In the genomic region with DNA sequence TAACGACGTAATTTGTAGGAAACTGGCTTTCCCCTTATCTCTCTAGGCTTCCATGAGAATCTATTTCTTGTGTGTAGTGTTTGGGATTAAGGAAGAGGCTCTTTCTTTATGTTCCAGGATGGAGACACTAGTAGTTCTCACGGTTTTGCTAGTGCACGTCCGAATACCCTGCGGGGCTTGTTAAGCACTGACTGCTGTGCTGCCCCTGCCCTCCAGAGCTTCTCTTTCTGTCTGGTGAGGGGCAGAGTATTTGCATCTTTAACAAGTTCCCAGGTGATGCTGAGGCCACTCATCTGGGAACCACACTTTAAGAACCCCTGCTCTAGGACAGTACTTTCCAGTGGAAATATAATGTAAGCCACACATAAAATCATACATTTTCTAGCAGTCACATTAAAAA, we compare ENCODE assay signal across 16 cellular contexts.
DNase-seq lines count a peak whose midpoint lies in the region; ATAC-seq and TF ChIP-seq lines count a peak whose summit lies in the region.
"Had no signal": no experiment of that assay in that cellular context is flagged by ENCODE, and none has a peak within 500 bp of the region (broad histone marks: within the 10 kb centered on the region; RNA-seq: fewer than 3 reads in every experiment).

No MANE protein-coding gene starts in this region.

- peaks cover 29% of the 10 kb centered on the region for H3F3A ChIP-seq in neural progenitor cell (ENCODE audit: low read depth)

- ATAC-seq in GM18909 (IDR thresholded peaks at IDR 0.05; ENCODE audit: poor library complexity, unreplicated experiment) = no peak
- no peak for ATAC-seq in GM19455 (IDR thresholded peaks at IDR 0.05; ENCODE audit: unreplicated experiment)
- ATAC-seq: left cardiac atrium had no signal

- TF ChIP-seq CTCF in chondrocyte (IDR thresholded peaks at IDR 0.05) (no peak), neural progenitor cell (IDR thresholded peaks at IDR 0.05) (no peak)

- H4K20me1 ChIP-seq in neural progenitor cell (ENCODE audit: low read depth) = no peaks in the 10 kb centered on the region

- no peaks in the 10 kb centered on the region for H3K36me3 ChIP-seq in HUES48 (ENCODE audit: control insufficient read depth, insufficient read depth, low read length)
- no peaks in the 10 kb centered on the region for H3K36me3 ChIP-seq in neural progenitor cell

- H3K9ac ChIP-seq in HUES48 (ENCODE audit: low read depth, low read length) (no peak overlapping the region), neural progenitor cell (no peak overlapping the region)

- no peak overlapping the region for H2AFZ ChIP-seq in neural progenitor cell (replicated peaks)

- H3K4me2 ChIP-seq in neural progenitor cell = no peak overlapping the region

- H3K79me2 ChIP-seq in neural progenitor cell (ENCODE audit: low read depth) = peaks cover 7% of the 10 kb centered on the region

- H3K36me3 Mint-ChIP-seq in T-helper 1 cell treated with Interleukin-12 subunit alpha and Interleukin-12 subunit beta and Interleukin-4 antibody, amounts not matched to agents 30 μg/mL and 1 μg/mL, for 36 hours (ENCODE audit: low read depth) = peaks cover 11% of the 10 kb centered on the region
- H3K36me3 Mint-ChIP-seq in chondrocyte (ENCODE audit: low read depth) (peaks cover 6% of the 10 kb centered on the region), neural progenitor cell (peaks cover 7% of the 10 kb centered on the region)
- H3K36me3 Mint-ChIP-seq: CD4-positive, alpha-beta memory T cell had no signal

- no peaks in the 10 kb centered on the region for H3K27me3 Mint-ChIP-seq in T-helper 1 cell treated with Interleukin-12 subunit alpha and Interleukin-12 subunit beta and Interleukin-4 antibody, amounts not matched to agents 30 μg/mL and 1 μg/mL, for 36 hours (ENCODE audit: low read depth)
- no peaks in the 10 kb centered on the region for H3K27me3 Mint-ChIP-seq in chondrocyte (ENCODE audit: low read depth)
- no peaks in the 10 kb centered on the region for H3K27me3 Mint-ChIP-seq in neural progenitor cell (ENCODE audit: insufficient read depth, low read depth)
- H3K27me3 Mint-ChIP-seq: activated naive CD4-positive, alpha-beta T cell treated with anti-CD3 and anti-CD28 coated beads, Interleukin-2, amount 50 U/mL, for 24 hours; CD4-positive, alpha-beta memory T cell had no signal

- H3K4me1 ChIP-seq in HUES48 (ENCODE audit: control insufficient read depth, insufficient read depth, low read length) (peaks cover 60% of the 10 kb centered on the region), neural progenitor cell (peaks cover 56% of the 10 kb centered on the region)

- no peaks in the 10 kb centered on the region for H3K9me3 Mint-ChIP-seq in T-helper 1 cell treated with Interleukin-12 subunit alpha and Interleukin-12 subunit beta and Interleukin-4 antibody, amounts not matched to agents 30 μg/mL and 1 μg/mL, for 36 hours
- H3K9me3 Mint-ChIP-seq in chondrocyte (ENCODE audit: low read depth) = no peaks in the 10 kb centered on the region
- H3K9me3 Mint-ChIP-seq in neural progenitor cell = no peaks in the 10 kb centered on the region
- H3K9me3 Mint-ChIP-seq: activated naive CD4-positive, alpha-beta T cell treated with anti-CD3 and anti-CD28 coated beads, Interleukin-2, amount 50 U/mL, for 24 hours; CD4-positive, alpha-beta memory T cell had no signal

- DNase-seq in T-helper 1 cell = no peak
- no peak for DNase-seq in chondrocyte (ENCODE audit: low spot score)
- DNase-seq in neural progenitor cell (ENCODE audit: low spot score) = peak; percentile 38
- DNase-seq in NCI-H748 (lab: John Stamatoyannopoulos, UW; ENCODE audit: unreplicated experiment) = no peak
- DNase-seq: CD4-positive, alpha-beta memory T cell; central memory CD4-positive, alpha-beta T cell; left cardiac atrium; NCI-H2171 treated with DMSO at 0.1 percent for 48 hours; NK-92 treated with Interleukin-12 subunit alpha and Interleukin-12 subunit beta, amount 100 ng/mL, for 24 hours; SIG-M5; stimulated activated CD4-positive, alpha-beta T cell treated with anti-CD3 and anti-CD28 coated beads, Interleukin-4, amount 100 ng/mL, for 4 hours had no signal

- H3K4me1 Mint-ChIP-seq in T-helper 1 cell treated with Interleukin-12 subunit alpha and Interleukin-12 subunit beta and Interleukin-4 antibody, amounts not matched to agents 30 μg/mL and 1 μg/mL, for 36 hours (ENCODE audit: low read depth) = peaks cover 37% of the 10 kb centered on the region
- peaks cover 53% of the 10 kb centered on the region for H3K4me1 Mint-ChIP-seq in chondrocyte (ENCODE audit: low read depth)
- H3K4me1 Mint-ChIP-seq in neural progenitor cell = peaks cover 56% of the 10 kb centered on the region

- H3K4me3 ChIP-seq in HUES48 (ENCODE audit: low read depth, low read length) = peak overlapping the region; percentile 14; the same call in 1 of the 2 replicates
- H3K4me3 ChIP-seq in neural progenitor cell = no peak overlapping the region

- H3K4me3 Mint-ChIP-seq in T-helper 1 cell treated with Interleukin-12 subunit alpha and Interleukin-12 subunit beta and Interleukin-4 antibody, amounts not matched to agents 30 μg/mL and 1 μg/mL, for 36 hours = no peak overlapping the region
- H3K4me3 Mint-ChIP-seq in chondrocyte (ENCODE audit: unreplicated experiment) (no peak overlapping the region), neural progenitor cell (peak overlapping the region; percentile 21)

- no peaks in the 10 kb centered on the region for H3K9me3 ChIP-seq in HUES48 (ENCODE audit: control insufficient read depth, insufficient read depth, low read length)
- H3K9me3 ChIP-seq in neural progenitor cell (ENCODE audit: low read depth) = no peaks in the 10 kb centered on the region

- H3K27ac ChIP-seq in HUES48 (ENCODE audit: low read depth, low read length) = peak overlapping the region; percentile 76
- H3K27ac ChIP-seq in neural progenitor cell = peak overlapping the region; percentile 20

- no peaks in the 10 kb centered on the region for H3K27me3 ChIP-seq in HUES48 (ENCODE audit: control insufficient read depth, insufficient read depth, low read length)
- no peaks in the 10 kb centered on the region for H3K27me3 ChIP-seq in neural progenitor cell

- H3K27ac Mint-ChIP-seq in T-helper 1 cell treated with Interleukin-12 subunit alpha and Interleukin-12 subunit beta and Interleukin-4 antibody, amounts not matched to agents 30 μg/mL and 1 μg/mL, for 36 hours = peak overlapping the region; percentile 43
- H3K27ac Mint-ChIP-seq in chondrocyte (ENCODE audit: unreplicated experiment) = peak overlapping the region; percentile 84
- H3K27ac Mint-ChIP-seq in neural progenitor cell = peak overlapping the region; percentile 85
